2 cellular contexts compared by ENCODE assay signal in genomic region chr4:87101543-87102199, GRCh38.
TF ChIP-seq lines count a peak whose summit lies in the region.

No MANE protein-coding gene starts in this region.

TF ChIP-seq in GM12891, 5 proteins besides CTCF, POLR2A, EP300 and RAD21:
- no peak for TF ChIP-seq TAF1 (IDR thresholded peaks at IDR 0.05; ENCODE audit: low read depth, low read length)
- no peak for TF ChIP-seq SPI1 (IDR thresholded peaks at IDR 0.05; ENCODE audit: low read depth, low read length)
- no peak for TF ChIP-seq POU2F2 (IDR thresholded peaks at IDR 0.05; ENCODE audit: low read depth, low read length)
- TF ChIP-seq PAX5 (IDR thresholded peaks at IDR 0.05; ENCODE audit: insufficient read depth, low read length, severe bottlenecking), result no peak
- no peak for TF ChIP-seq POLR2AphosphoS5 (IDR thresholded peaks at IDR 0.05; ENCODE audit: low read depth, low read length)

TF ChIP-seq in SK-N-SH, 30 proteins besides CTCF, POLR2A, EP300 and RAD21:
- TF ChIP-seq FOXM1 (IDR thresholded peaks at IDR 0.05; ENCODE audit: low read depth) (no peak), MAX (IDR thresholded peaks at IDR 0.05; ENCODE audit: low read depth) (no peak), GATA2 (CRISPR knock-in tag; IDR thresholded peaks at IDR 0.05) (no peak), FOXJ3 (CRISPR knock-in tag; IDR thresholded peaks at IDR 0.05) (no peak), CHD2 (IDR thresholded peaks at IDR 0.05; ENCODE audit: low read length, partially characterized antibody) (no peak), RXRA (IDR thresholded peaks at IDR 0.05; ENCODE audit: borderline replicate concordance, low read depth) (no peak), NFIC (IDR thresholded peaks at IDR 0.05; ENCODE audit: borderline replicate concordance) (no peak), YY1 (IDR thresholded peaks at IDR 0.05; ENCODE audit: low read depth) (no peak), REST (IDR thresholded peaks at IDR 0.05; ENCODE audit: low read depth, low read length) (no peak)
TF ChIP-seq in SK-N-SH: peak in this region for 0.
